21 cellular contexts compared by ENCODE assay signal in genomic region chr3:69856965-69857364, GRCh38.
"Had no signal": no experiment of that assay in that cellular context is flagged by ENCODE, and none has a peak within 500 bp of the region (broad histone marks: within the 10 kb centered on the region; RNA-seq: fewer than 3 reads in every experiment).

No MANE protein-coding gene starts in this region.

- ATAC-seq: gastroesophageal sphincter; natural killer cell treated with Interleukin-12 subunit alpha and Interleukin-12 subunit beta and Interleukin-15 and Interleukin-18, amount 100 ng/mL, for 72 hours; sciatic nerve; stimulated activated effector memory CD8-positive, alpha-beta T cell treated with anti-CD3 and anti-CD28 coated beads, Interleukin-12 subunit alpha, Interleukin-12 subunit beta, amount 100 ng/mL, for 72 hours; stimulated activated naive CD8-positive, alpha-beta T cell treated with anti-CD3 and anti-CD28 coated beads, Interleukin-15, amount 100 ng/mL, for 72 hours; WTC11 had no signal

- H3K27me3 Mint-ChIP-seq: brain; central memory CD8-positive, alpha-beta T cell; natural killer cell treated with Interleukin-12 subunit alpha and Interleukin-12 subunit beta and Interleukin-15 and Interleukin-18, amount 100 ng/mL, for 72 hours; stimulated activated naive CD8-positive, alpha-beta T cell treated with anti-CD3 and anti-CD28 coated beads, Interleukin-15, amount 100 ng/mL, for 72 hours had no signal

- H3K4me3 ChIP-seq: coronary artery, gastroesophageal sphincter, pancreas, uterus had no signal

- H3K36me3 Mint-ChIP-seq: activated naive CD4-positive, alpha-beta T cell treated with anti-CD3 and anti-CD28 coated beads, Interleukin-2, amount 50 U/mL, for 24 hours; brain; natural killer cell treated with Interleukin-12 subunit alpha and Interleukin-12 subunit beta and Interleukin-15 and Interleukin-18, amount 100 ng/mL, for 72 hours; stimulated activated effector memory CD8-positive, alpha-beta T cell treated with anti-CD3 and anti-CD28 coated beads, Interleukin-12 subunit alpha, Interleukin-12 subunit beta, amount 100 ng/mL, for 72 hours; WTC11 had no signal

- H3K9me3 Mint-ChIP-seq: activated naive CD4-positive, alpha-beta T cell treated with anti-CD3 and anti-CD28 coated beads, Interleukin-2, amount 50 U/mL, for 24 hours; brain; central memory CD8-positive, alpha-beta T cell; endodermal cell; natural killer cell treated with Interleukin-12 subunit alpha and Interleukin-12 subunit beta and Interleukin-15 and Interleukin-18, amount 100 ng/mL, for 72 hours; stimulated activated effector memory CD8-positive, alpha-beta T cell treated with anti-CD3 and anti-CD28 coated beads, Interleukin-12 subunit alpha, Interleukin-12 subunit beta, amount 100 ng/mL, for 72 hours; stimulated activated naive CD8-positive, alpha-beta T cell treated with anti-CD3 and anti-CD28 coated beads, Interleukin-15, amount 100 ng/mL, for 72 hours; WTC11 had no signal

- H3K36me3 ChIP-seq: gastroesophageal sphincter, pancreas, uterus had no signal

- H3K27ac Mint-ChIP-seq: activated naive CD4-positive, alpha-beta T cell treated with anti-CD3 and anti-CD28 coated beads, Interleukin-2, amount 50 U/mL, for 24 hours; brain; endodermal cell; natural killer cell treated with Interleukin-12 subunit alpha and Interleukin-12 subunit beta and Interleukin-15 and Interleukin-18, amount 100 ng/mL, for 72 hours; stimulated activated effector memory CD8-positive, alpha-beta T cell treated with anti-CD3 and anti-CD28 coated beads, Interleukin-12 subunit alpha, Interleukin-12 subunit beta, amount 100 ng/mL, for 72 hours; stimulated activated naive CD8-positive, alpha-beta T cell treated with anti-CD3 and anti-CD28 coated beads, Interleukin-15, amount 100 ng/mL, for 72 hours; WTC11 had no signal

- H3K9me3 ChIP-seq: gastroesophageal sphincter, pancreas, uterus had no signal

- FAIRE-seq: small intestine had no signal

- H3K4me3 Mint-ChIP-seq: activated naive CD4-positive, alpha-beta T cell treated with anti-CD3 and anti-CD28 coated beads, Interleukin-2, amount 50 U/mL, for 24 hours; brain; central memory CD8-positive, alpha-beta T cell; endodermal cell; natural killer cell treated with Interleukin-12 subunit alpha and Interleukin-12 subunit beta and Interleukin-15 and Interleukin-18, amount 100 ng/mL, for 72 hours; stimulated activated effector memory CD8-positive, alpha-beta T cell treated with anti-CD3 and anti-CD28 coated beads, Interleukin-12 subunit alpha, Interleukin-12 subunit beta, amount 100 ng/mL, for 72 hours; stimulated activated naive CD8-positive, alpha-beta T cell treated with anti-CD3 and anti-CD28 coated beads, Interleukin-15, amount 100 ng/mL, for 72 hours; WTC11 had no signal

- H3K27me3 ChIP-seq: gastroesophageal sphincter, pancreas, uterus had no signal

- DNase-seq: activated gamma-delta T cell treated with Interleukin-2 at 50 U/mL for 16 hours; activated T-cell treated with anti-CD3 and anti-CD28 coated beads, Interleukin-2, amount 50 U/mL, for 1 hour; aorta; endodermal cell; kidney; pancreas; small intestine; stimulated activated CD4-positive, alpha-beta T cell treated with anti-CD3 and anti-CD28 coated beads, Interleukin-2, amount 100 ng/mL, for 24 hours; stimulated activated naive CD8-positive, alpha-beta T cell treated with anti-CD3 and anti-CD28 coated beads, Interleukin-15, amount 100 ng/mL, for 72 hours; T-helper 9 cell; trophoblast cell; uterus had no signal

- H3K27ac ChIP-seq: coronary artery, pancreas, uterus had no signal

- H3K4me1 Mint-ChIP-seq: activated naive CD4-positive, alpha-beta T cell treated with anti-CD3 and anti-CD28 coated beads, Interleukin-2, amount 50 U/mL, for 24 hours; central memory CD8-positive, alpha-beta T cell; stimulated activated effector memory CD8-positive, alpha-beta T cell treated with anti-CD3 and anti-CD28 coated beads, Interleukin-12 subunit alpha, Interleukin-12 subunit beta, amount 100 ng/mL, for 72 hours; stimulated activated naive CD8-positive, alpha-beta T cell treated with anti-CD3 and anti-CD28 coated beads, Interleukin-15, amount 100 ng/mL, for 72 hours; WTC11 had no signal
